In the genomic region with DNA sequence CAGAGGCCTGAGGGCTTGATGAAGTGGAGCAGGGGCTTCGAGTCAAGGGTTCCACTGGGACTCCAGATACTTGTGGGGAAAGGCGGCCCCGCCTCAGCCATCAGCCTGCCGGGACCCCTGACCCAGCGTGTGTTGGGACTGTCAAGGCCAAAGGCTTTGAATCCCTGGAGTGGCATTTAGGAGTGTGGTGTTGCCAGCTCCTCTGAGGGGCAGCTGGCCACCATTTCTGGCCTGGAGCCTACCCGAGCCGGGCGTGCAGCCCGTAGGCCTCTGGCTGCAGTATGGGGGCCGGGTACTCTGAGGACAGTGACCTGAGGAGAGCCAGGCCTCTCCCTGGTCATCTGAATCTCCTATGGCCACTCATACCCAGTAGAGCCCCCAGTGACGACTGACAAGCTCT, we compare ENCODE assay signal across 21 cellular contexts. TPM values are rescaled to one million over a fixed set of nuclear protein-coding genes. Genes with fewer than 3 reads are reported as not detected.
A peak's percentile ranks its signal among the peaks of the same experiment; 100 is the strongest.
DNase-seq lines count a peak whose midpoint lies in the region; ATAC-seq, FAIRE-seq and TF ChIP-seq lines count a peak whose summit lies in the region.
"Had no signal": no experiment of that assay in that cellular context is flagged by ENCODE, and none has a peak within 500 bp of the region (broad histone marks: within the 10 kb centered on the region; RNA-seq: fewer than 3 reads in every experiment).

No MANE protein-coding gene starts in this region.

- H3K27ac ChIP-seq in H1 (ENCODE audit: low read depth, low read length): no peak overlapping the region
- H3K27ac ChIP-seq in right lobe of liver: peak overlapping the region in 1 of 3 donors; percentile 24
- H3K27ac ChIP-seq in substantia nigra (ENCODE audit: low read depth, low read length, poor library complexity, severe bottlenecking): peak overlapping the region; percentile 16
- no peak overlapping the region for H3K27ac ChIP-seq in spleen
- H3K27ac ChIP-seq: C4-2B, KMS-11 had no signal

- TF ChIP-seq POLR2A in H1 (IDR thresholded peaks at IDR 0.05; ENCODE audit: control extremely low read depth in 1 of 2, low read depth in 2 of 2, low read length in 2 of 2) (no peak), right lobe of liver (IDR thresholded peaks at IDR 0.05) (no peak), spleen (IDR thresholded peaks at IDR 0.05) (no peak)

- peak overlapping the region; percentile 7; the same call in 1 of the 2 replicates for H4K8ac ChIP-seq in H1 (ENCODE audit: extremely low read depth, insufficient read depth, low read length)

- H3K4me3 ChIP-seq in H1 (ENCODE audit: extremely low read depth in 1 of 4, insufficient read depth in 2 of 4, low read depth in 3 of 4, low read length in 4 of 4) (no peak overlapping the region), right lobe of liver (no peak overlapping the region), spleen (no peak overlapping the region)

- H3K4me1 ChIP-seq in H1 (replicated peaks in 1 of 4; ENCODE audit: control insufficient read depth in 3 of 4, insufficient read depth in 4 of 4, low read length in 3 of 4): peaks cover 0 to 7% (median under 1%) of the 10 kb centered on the region in 4 experiments; a peak in 3 of 7 replicates
- peaks cover 0 to 42% (median 22%) of the 10 kb centered on the region in 4 donors for H3K4me1 ChIP-seq in right lobe of liver
- peaks cover 0 to 64% (median 22%) of the 10 kb centered on the region in 6 donors for H3K4me1 ChIP-seq in spleen

- POLR2A ChIA-PET in H1 (lab: Charles Lee; ENCODE audit: partially characterized antibody): interaction anchor here (0.6 to 1.1 kb wide), 4 partner anchors 12 to 254 kb away, joined by 3 read pairs; no protein-coding TSS in a partner anchor

- WGBS in H1 (ENCODE audit: extremely low coverage in 1 of 2, insufficient coverage in 1 of 2, insufficient read length in 1 of 2, insufficient replicate concordance in 2 of 2, low coverage in 1 of 2, low lambda C conversion rate in 2 of 2, missing lambda C conversion rate in 1 of 2), 2 experiments: 86% methylated on average over 9 of the region's 11 CpGs; no CpG with 5 or more reads in 1 of the 2 experiments
- 0% methylated on average over 1 of the region's 11 CpGs for WGBS in right lobe of liver (ENCODE audit: insufficient coverage, low coverage, low lambda C conversion rate, missing lambda C conversion rate)
- 75 to 98% (median 92%) methylated on average over 11 of the region's 11 CpGs for WGBS in spleen, 5 donors

- no peak overlapping the region for H4K5ac ChIP-seq in H1 (ENCODE audit: insufficient read length, low read depth, low read length)

- H2BK5ac ChIP-seq in H1 (ENCODE audit: low read depth, low read length): no peak overlapping the region

- H3K27me3 ChIP-seq in H1 (replicated peaks in 1 of 4; ENCODE audit: control insufficient read depth in 3 of 4, extremely low read depth in 1 of 4, insufficient read depth in 3 of 4, low read length in 3 of 4) (no peaks in the 10 kb centered on the region), right lobe of liver (no peaks in the 10 kb centered on the region), spleen (replicated peaks in 1 of 7) (no peaks in the 10 kb centered on the region)

- in situ Hi-C loops in G401 (cut with HindIII; ENCODE audit: low sequenced_read_pairs): no loop called here

- DNase-seq in G401 (ENCODE audit: low spot score) (peak; percentile 39), H1 (ENCODE audit: low read depth in 1 of 2, low spot score in 2 of 2) (no peak), right lobe of liver (peak in 1 of 3 donors; percentile 69), substantia nigra (lab: John Stamatoyannopoulos, UW) (peak in 18 of 49 donors; percentile 11 to 56 (median 27)), A172 (ENCODE audit: low spot score) (no peak), spleen (no peak)
- DNase-seq: DMS79, HFFc6, MV-4-11, NCI-H1417 treated with DMSO at 0.1 percent for 48 hours, NCI-H187 treated with DMSO at 0.1 percent for 48 hours, NCI-H345, NCI-H524 treated with DMSO at 0.1 percent for 48 hours, PC-3, RPMI8226 had no signal

- TF ChIP-seq CTCF in H1 (IDR thresholded peaks at IDR 0.05; ENCODE audit: control extremely low read depth in 1 of 3, insufficient read depth in 1 of 3, low read depth in 1 of 3, low read length in 3 of 3): no peak
- no peak for TF ChIP-seq CTCF in right lobe of liver (IDR thresholded peaks at IDR 0.05)
- TF ChIP-seq CTCF in spleen (IDR thresholded peaks at IDR 0.05 in 8 of 11, conservative IDR thresholded peaks at IDR 0.05 in 3 of 11): no peak

- no peak overlapping the region for H3K4ac ChIP-seq in H1 (replicated peaks; ENCODE audit: insufficient read length, low read depth, low read length)

- no peak overlapping the region for H4K91ac ChIP-seq in H1 (replicated peaks; ENCODE audit: insufficient read length, low read length)

- H4K20me1 ChIP-seq in H1 (replicated peaks in 1 of 2; ENCODE audit: control insufficient read depth in 1 of 2, insufficient read depth in 2 of 2, low read length in 2 of 2): peaks cover 13 to 19% of the 10 kb centered on the region in 2 experiments

- no peak for FAIRE-seq in H1 (lab: Jason Lieb, UNC)
- FAIRE-seq: D721Med had no signal

- no peak overlapping the region for H2AK5ac ChIP-seq in H1 (ENCODE audit: low read depth, low read length)

- H3K9me3 ChIP-seq in H1 (ENCODE audit: insufficient read depth in 2 of 2, low read depth in 1 of 2, low read length in 1 of 2) (no peaks in the 10 kb centered on the region), right lobe of liver (no peaks in the 10 kb centered on the region), spleen (no peaks in the 10 kb centered on the region)

- H3K9ac ChIP-seq in H1 (replicated peaks in 1 of 4; ENCODE audit: extremely low read depth in 1 of 4, low read depth in 3 of 4, low read length in 3 of 4): no peak overlapping the region
- H3K9ac ChIP-seq: KMS-11 had no signal

- H2BK20ac ChIP-seq in H1 (ENCODE audit: low read length): no peak overlapping the region

- intact Hi-C loops in right lobe of liver (cut with DNase I): no loop called here
- intact Hi-C loops in spleen (cut with DNase I; ENCODE audit: low total_unique reads): no loop called here

- no peak overlapping the region for H3K23ac ChIP-seq in H1 (ENCODE audit: insufficient read length)

- H3K23me2 ChIP-seq in H1 (ENCODE audit: low read depth, low read length): no peaks in the 10 kb centered on the region

- H2BK12ac ChIP-seq in H1 (ENCODE audit: low read depth, low read length): no peak overlapping the region

- no peak for TF ChIP-seq RAD21 in H1 (IDR thresholded peaks at IDR 0.05 in 1 of 2, conservative IDR thresholded peaks at IDR 0.05 in 1 of 2; ENCODE audit: low read depth in 2 of 2, low read length in 2 of 2)

- peaks cover 20% of the 10 kb centered on the region for H3K79me1 ChIP-seq in H1 (ENCODE audit: low read depth, low read length)

- H2BK120ac ChIP-seq in H1 (replicated peaks; ENCODE audit: low read depth, low read length): no peak overlapping the region

- no peak overlapping the region for H2AFZ ChIP-seq in H1 (ENCODE audit: low read length)

- H3K18ac ChIP-seq in H1 (ENCODE audit: extremely low read depth, low read length): no peak overlapping the region

- peaks cover 0 to 9% (median 2%) of the 10 kb centered on the region in 4 experiments; a peak in 3 of 8 replicates for H3K36me3 ChIP-seq in H1 (ENCODE audit: control insufficient read depth in 2 of 4, insufficient read depth in 4 of 4, low read length in 3 of 4)
- peaks cover 3 to 48% (median 23%) of the 10 kb centered on the region in 4 donors for H3K36me3 ChIP-seq in right lobe of liver
- H3K36me3 ChIP-seq in spleen: peaks cover 3 to 72% (median 48%) of the 10 kb centered on the region in 6 donors

- no peak overlapping the region for H2BK15ac ChIP-seq in H1 (ENCODE audit: low read length)

- TF ChIP-seq EP300 in H1 (IDR thresholded peaks at IDR 0.05; ENCODE audit: borderline replicate concordance in 1 of 2, low read depth in 2 of 2, low read length in 2 of 2): no peak

- H3K4me2 ChIP-seq in H1 (ENCODE audit: insufficient read depth in 1 of 2, low read depth in 2 of 2, low read length in 2 of 2): no peak overlapping the region
- H3K4me2 ChIP-seq: KMS-11 had no signal

- ATAC-seq in right lobe of liver (peak; percentile 42 to 78 (median 52)), HG02852 (IDR thresholded peaks at IDR 0.05; ENCODE audit: unreplicated experiment) (no peak)
- ATAC-seq: PC-3 had no signal

- no peak overlapping the region for H3K56ac ChIP-seq in H1 (replicated peaks; ENCODE audit: insufficient read length, low read depth, low read length)

- peaks cover 0 to 51% of the 10 kb centered on the region in 2 experiments; a peak in 2 of 4 replicates for H3K79me2 ChIP-seq in H1 (ENCODE audit: control insufficient read depth in 1 of 2, insufficient read depth in 2 of 2, low read length in 2 of 2)

- CTCF ChIA-PET in H1 (lab: Charles Lee; ENCODE audit: partially characterized antibody): interaction anchor here (0.6 to 5.9 kb wide), 6 partner anchors 8 to 256 kb away, joined by 3 to 45 read pairs (median 4); no protein-coding TSS in a partner anchor

- H3K14ac ChIP-seq in H1 (ENCODE audit: insufficient read length): no peak overlapping the region

RNA-seq across cellular contexts. Expression of gene RRBP1, which starts 40.0 kb away (rescaled TPM):
- 49.2 and 67.8 TPM in 2 replicates for total RNA-seq in G401 (2014; rRNA removed; shearing (Covaris generic))
- 153 and 157 TPM in 2 replicates for total RNA-seq in H1 (2021; fragmentation: NEBNext Ultra II Directional; extraction: Animal tissue kit (Norgen Biotek cat#: 25700))
- 15.9 and 20.2 TPM in 2 replicates for polyA plus RNA-seq in H1 (2011; rRNA removed)
- 37.4 TPM for polyA plus RNA-seq in H1 (2011; cell fraction: cytosol; rRNA removed)
- 71.6 TPM for polyA plus RNA-seq in H1 (2011; cell fraction: nucleus; rRNA removed)
- 82.9 to 111 TPM (median 107 TPM) in 4 replicates for polyA plus RNA-seq in H1 (2012, experiment 1 of 2)
- polyA plus RNA-seq in H1 (2012, experiment 2 of 2): 24.2 TPM
- 178 TPM for polyA plus RNA-seq in H1 (2013, experiment 1 of 2)
- 185 TPM for polyA plus RNA-seq in H1 (2013, experiment 2 of 2)
- 25.7 and 32.9 TPM in 2 replicates for polyA minus RNA-seq in H1 (2011; rRNA and poly(A)+ RNA removed)
- 45.1 TPM for polyA minus RNA-seq in H1 (2011; cell fraction: cytosol; rRNA and poly(A)+ RNA removed)
- 40.6 TPM for polyA minus RNA-seq in H1 (2011; cell fraction: nucleus; rRNA and poly(A)+ RNA removed)
- total RNA-seq in right lobe of liver: 100 to 1,000 TPM; 121 to 274 (median 193) TPM
- 104 and 136 TPM in 2 replicates for total RNA-seq in A172 (2014; rRNA removed; shearing (Covaris generic))
- total RNA-seq in spleen: 100 to 1,000 TPM in 6 of 7 donors, 10 to 100 TPM in 1; 78.8 to 164 (median 122) TPM
- polyA plus RNA-seq in spleen: 10 to 100 TPM; 17.0 to 27.3 (median 21.7) TPM

RNA-seq across cellular contexts. Expression of gene BANF2, which starts 57.8 kb away (rescaled TPM):
- not detected in 2 replicates for total RNA-seq in G401 (2014; rRNA removed; shearing (Covaris generic))
- not detected in 2 replicates for total RNA-seq in H1 (2021; fragmentation: NEBNext Ultra II Directional; extraction: Animal tissue kit (Norgen Biotek cat#: 25700))
- polyA plus RNA-seq in H1 (2011; rRNA removed): not detected in 2 replicates
- polyA plus RNA-seq in H1 (2011; cell fraction: cytosol; rRNA removed): not detected
- not detected for polyA plus RNA-seq in H1 (2011; cell fraction: nucleus; rRNA removed)
- not detected in 4 replicates for polyA plus RNA-seq in H1 (2012, experiment 1 of 2)
- not detected for polyA plus RNA-seq in H1 (2012, experiment 2 of 2)
- polyA plus RNA-seq in H1 (2013, experiment 1 of 2): not detected
- not detected for polyA plus RNA-seq in H1 (2013, experiment 2 of 2)
- polyA minus RNA-seq in H1 (2011; rRNA and poly(A)+ RNA removed): not detected in 2 replicates
- polyA minus RNA-seq in H1 (2011; cell fraction: cytosol; rRNA and poly(A)+ RNA removed): not detected
- not detected for polyA minus RNA-seq in H1 (2011; cell fraction: nucleus; rRNA and poly(A)+ RNA removed)
- not detected for total RNA-seq in right lobe of liver
- total RNA-seq in A172 (2014; rRNA removed; shearing (Covaris generic)): not detected in 2 replicates
- not detected for total RNA-seq in spleen
- polyA plus RNA-seq in spleen: not detected
- total RNA-seq: H4, HFFc6, HT-29, PC-3 had no signal
